ENCODE assay signal across 16 cellular contexts in the genomic region with DNA sequence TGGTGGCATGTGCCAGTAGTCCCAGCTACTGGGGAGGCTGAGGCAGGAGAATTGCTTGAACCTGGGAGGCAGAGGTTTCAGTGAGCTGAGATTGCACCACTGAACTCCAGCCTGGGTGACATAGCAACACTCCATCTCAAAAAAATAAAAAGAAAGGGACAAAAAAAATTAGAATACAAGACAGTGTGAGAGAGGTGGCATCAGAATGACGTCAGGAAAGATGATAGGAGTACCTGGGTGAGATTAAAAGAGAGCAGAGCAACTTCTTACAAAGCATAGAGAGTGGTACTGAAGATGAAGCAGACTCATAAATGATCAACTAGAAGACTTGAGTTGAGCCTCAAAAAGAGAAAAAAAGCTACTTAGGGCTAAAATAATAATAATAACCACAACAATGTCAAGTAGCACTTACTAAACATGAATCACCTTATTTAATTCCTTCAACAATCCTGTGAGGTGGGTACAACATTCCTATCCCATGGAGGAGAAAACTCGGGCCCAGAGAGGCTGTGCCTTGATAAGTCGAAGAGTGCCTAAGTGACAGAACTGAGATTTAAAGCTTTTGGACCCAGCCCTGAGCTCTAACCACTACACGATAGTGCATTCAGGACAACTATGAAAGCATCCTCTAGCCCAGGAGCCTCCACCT. TPM values are rescaled to one million over a fixed set of nuclear protein-coding genes. Genes with fewer than 3 reads are reported as not detected.
"Had no signal": no experiment of that assay in that cellular context is flagged by ENCODE, and none has a peak within 500 bp of the region (broad histone marks: within the 10 kb centered on the region; RNA-seq: fewer than 3 reads in every experiment).

No MANE protein-coding gene starts in this region.

- H3K4me3 Mint-ChIP-seq: activated naive CD4-positive, alpha-beta T cell treated with anti-CD3 and anti-CD28 coated beads, Interleukin-2, amount 50 U/mL, for 24 hours; stimulated activated naive CD8-positive, alpha-beta T cell treated with anti-CD3 and anti-CD28 coated beads, Interleukin-15, amount 100 ng/mL, for 72 hours; WTC11 had no signal

- H3K27me3 ChIP-seq: testis, upper lobe of right lung had no signal

- H3K4me1 Mint-ChIP-seq: activated naive CD4-positive, alpha-beta T cell treated with anti-CD3 and anti-CD28 coated beads, Interleukin-2, amount 50 U/mL, for 24 hours; stimulated activated naive CD8-positive, alpha-beta T cell treated with anti-CD3 and anti-CD28 coated beads, Interleukin-15, amount 100 ng/mL, for 72 hours had no signal

- H3K4me3 ChIP-seq: skin epidermis, testis, upper lobe of right lung had no signal

- DNase-seq: activated CD4-positive, alpha-beta T cell treated with anti-CD3 and anti-CD28 coated beads, Interleukin-2, amount 50 U/mL, for 1 hour; head of caudate nucleus; islet precursor cell; retina; stimulated activated CD4-positive, alpha-beta T cell treated with anti-CD3 and anti-CD28 coated beads, Interleukin-4, amount 100 ng/mL, for 4 hours; stimulated activated naive CD8-positive, alpha-beta T cell treated with anti-CD3 and anti-CD28 coated beads, Interleukin-15, amount 100 ng/mL, for 72 hours; T-helper 1 cell; testis; upper lobe of right lung had no signal

- H3K4me1 ChIP-seq: testis, upper lobe of right lung had no signal

- H3K9me3 ChIP-seq: testis, upper lobe of right lung had no signal

- H3K9me3 Mint-ChIP-seq: activated naive CD4-positive, alpha-beta T cell treated with anti-CD3 and anti-CD28 coated beads, Interleukin-2, amount 50 U/mL, for 24 hours; stimulated activated naive CD8-positive, alpha-beta T cell treated with anti-CD3 and anti-CD28 coated beads, Interleukin-15, amount 100 ng/mL, for 72 hours had no signal

- H3K36me3 ChIP-seq: upper lobe of right lung had no signal

- H3K36me3 Mint-ChIP-seq: activated naive CD4-positive, alpha-beta T cell treated with anti-CD3 and anti-CD28 coated beads, Interleukin-2, amount 50 U/mL, for 24 hours; WTC11 had no signal

- H3K27ac ChIP-seq: skin epidermis, testis, upper lobe of right lung had no signal

- H3K27ac Mint-ChIP-seq: activated naive CD4-positive, alpha-beta T cell treated with anti-CD3 and anti-CD28 coated beads, Interleukin-2, amount 50 U/mL, for 24 hours; stimulated activated naive CD8-positive, alpha-beta T cell treated with anti-CD3 and anti-CD28 coated beads, Interleukin-15, amount 100 ng/mL, for 72 hours; WTC11 had no signal

RNA-seq across cellular contexts. Expression of a gene that starts 5.2 kb away (rescaled TPM):
- total RNA-seq: chondrocyte, dermis microvascular lymphatic vessel endothelial cell, osteoblast, testis, WTC11 had no signal
- polyA plus RNA-seq: neural cell had no signal
